6 cellular contexts compared by ENCODE assay signal in the genomic region with DNA sequence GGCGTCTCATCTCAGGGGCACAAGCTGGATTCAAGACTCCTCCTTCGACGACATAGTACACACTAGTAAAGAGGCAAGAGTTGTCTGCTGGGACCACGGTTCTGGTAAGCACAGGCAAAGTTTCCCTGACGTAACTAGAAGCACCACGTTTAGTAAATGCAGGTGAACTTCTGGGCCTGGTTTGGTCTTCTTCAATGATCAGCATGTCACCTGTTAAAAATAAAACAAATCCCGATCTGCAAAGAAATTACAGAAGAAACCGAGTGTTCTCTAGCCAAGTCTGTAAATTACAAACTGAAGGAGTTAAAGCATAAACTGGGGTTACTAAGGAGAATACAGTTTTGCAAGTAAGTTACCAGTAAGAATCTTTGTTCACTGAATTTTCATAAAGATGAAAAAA. TPM values are rescaled to one million over a fixed set of nuclear protein-coding genes. Genes with fewer than 3 reads are reported as not detected.
DNase-seq lines count a peak whose midpoint lies in the region; ATAC-seq and TF ChIP-seq lines count a peak whose summit lies in the region.

No MANE protein-coding gene starts in this region.

- H3K27me3 ChIP-seq in CD8-positive, alpha-beta memory T cell (ENCODE audit: insufficient read depth, low read length, poor library complexity, severe bottlenecking) = no peaks in the 10 kb centered on the region

- H3K36me3 Mint-ChIP-seq in CD8-positive, alpha-beta memory T cell = peaks cover 0 to 58% (median 6%) of the 10 kb centered on the region in 3 donors
- peaks cover 30% of the 10 kb centered on the region for H3K36me3 Mint-ChIP-seq in activated CD4-positive, alpha-beta memory T cell treated with anti-CD3 and anti-CD28 coated beads for 36 hours
- H3K36me3 Mint-ChIP-seq in mesothelial cell of epicardium = peaks cover 7% of the 10 kb centered on the region

- H3K36me3 ChIP-seq in CD8-positive, alpha-beta memory T cell (ENCODE audit: insufficient read depth, low read length) = peaks cover 16% of the 10 kb centered on the region

- H3K9me3 ChIP-seq in CD8-positive, alpha-beta memory T cell (ENCODE audit: low read length) = no peaks in the 10 kb centered on the region

- peaks cover 57 to 88% (median 80%) of the 10 kb centered on the region in 3 donors for H3K4me1 Mint-ChIP-seq in CD8-positive, alpha-beta memory T cell
- H3K4me1 Mint-ChIP-seq in activated CD4-positive, alpha-beta memory T cell treated with anti-CD3 and anti-CD28 coated beads for 36 hours (ENCODE audit: low read depth) = peaks cover 63% of the 10 kb centered on the region
- H3K4me1 Mint-ChIP-seq in mesothelial cell of epicardium = peaks cover 53% of the 10 kb centered on the region

- H3K4me3 Mint-ChIP-seq in CD8-positive, alpha-beta memory T cell = peak overlapping the region; percentile 34 to 100 (median 98)
- H3K4me3 Mint-ChIP-seq in activated CD4-positive, alpha-beta memory T cell treated with anti-CD3 and anti-CD28 coated beads for 36 hours = peak overlapping the region; percentile 91
- peak overlapping the region; percentile 97 for H3K4me3 Mint-ChIP-seq in mesothelial cell of epicardium

- peak overlapping the region; percentile 91 for H3K4me3 ChIP-seq in CD8-positive, alpha-beta memory T cell (ENCODE audit: low read length)

- no peak for ATAC-seq in HG02798 (IDR thresholded peaks at IDR 0.05; ENCODE audit: poor library complexity, unreplicated experiment)

- H3K9me3 Mint-ChIP-seq in CD8-positive, alpha-beta memory T cell = no peaks in the 10 kb centered on the region
- H3K9me3 Mint-ChIP-seq in activated CD4-positive, alpha-beta memory T cell treated with anti-CD3 and anti-CD28 coated beads for 36 hours = no peaks in the 10 kb centered on the region
- H3K9me3 Mint-ChIP-seq in mesothelial cell of epicardium = no peaks in the 10 kb centered on the region

- POLR2A ChIA-PET in CD8-positive, alpha-beta memory T cell (lab: Charles Lee) = interaction anchor here (0.7 kb wide), 1 partner anchor 220 kb away, joined by 3 read pairs; no protein-coding TSS in a partner anchor
- POLR2A ChIA-PET in activated CD4-positive, alpha-beta memory T cell treated with anti-CD3 and anti-CD28 coated beads for 36 hours (lab: Charles Lee) = interaction anchor here (0.6 kb wide), 2 partner anchors 9 to 505 kb away, joined by 3 to 5 read pairs; no protein-coding TSS in a partner anchor

- no peak for DNase-seq in CD8-positive, alpha-beta memory T cell
- DNase-seq in activated CD4-positive, alpha-beta memory T cell treated with anti-CD3 and anti-CD28 coated beads for 36 hours = no peak
- DNase-seq in mesothelial cell of epicardium (ENCODE audit: low spot score in 2 of 2, unreplicated experiment in 2 of 2) = no peak
- DNase-seq in GM19240 (ENCODE audit: insufficient read length, low spot score) = no peak
- no peak for DNase-seq in hepatic stellate cell (ENCODE audit: low spot score)

- CTCF ChIA-PET in CD8-positive, alpha-beta memory T cell (lab: Charles Lee) = interaction anchor here (0.9 to 2.6 kb wide), 10 partner anchors 8 to 449 kb away, joined by 3 to 21 read pairs (median 4); partner anchors contain the start of gene C1orf116
- CTCF ChIA-PET in activated CD4-positive, alpha-beta memory T cell treated with anti-CD3 and anti-CD28 coated beads for 36 hours (lab: Charles Lee) = interaction anchor here (0.8 to 3.1 kb wide), 20 partner anchors 10 to 454 kb away, joined by 3 to 24 read pairs (median 4); partner anchors contain the start of gene C1orf116

- no peak for TF ChIP-seq CTCF in mesothelial cell of epicardium (IDR thresholded peaks at IDR 0.05; ENCODE audit: unreplicated experiment)

- H3K27ac ChIP-seq in CD8-positive, alpha-beta memory T cell (ENCODE audit: low read depth, low read length) = peak overlapping the region; percentile 91

- H3K27me3 Mint-ChIP-seq in CD8-positive, alpha-beta memory T cell = peaks cover 0 to 1% of the 10 kb centered on the region in 2 donors
- no peaks in the 10 kb centered on the region for H3K27me3 Mint-ChIP-seq in activated CD4-positive, alpha-beta memory T cell treated with anti-CD3 and anti-CD28 coated beads for 36 hours
- H3K27me3 Mint-ChIP-seq in mesothelial cell of epicardium (ENCODE audit: low read depth) = no peaks in the 10 kb centered on the region

- peak overlapping the region; percentile 2 to 98 (median 86) for H3K27ac Mint-ChIP-seq in CD8-positive, alpha-beta memory T cell
- H3K27ac Mint-ChIP-seq in activated CD4-positive, alpha-beta memory T cell treated with anti-CD3 and anti-CD28 coated beads for 36 hours = peak overlapping the region; percentile 4
- peak overlapping the region; percentile 99 for H3K27ac Mint-ChIP-seq in mesothelial cell of epicardium

- H3K4me1 ChIP-seq in CD8-positive, alpha-beta memory T cell (ENCODE audit: insufficient read depth, low read length) = peaks cover 39% of the 10 kb centered on the region

- intact Hi-C loops in activated CD4-positive, alpha-beta memory T cell treated with anti-CD3 and anti-CD28 coated beads for 36 hours (cut with micrococcal nuclease) = no loop called here

RNA-seq across cellular contexts. Expression of gene YOD1, which starts 1.5 kb away (rescaled TPM):
- total RNA-seq in CD8-positive, alpha-beta memory T cell = 10 to 100 TPM; 10.3 to 10.6 TPM
- 0.98 TPM for polyA plus RNA-seq in CD8-positive, alpha-beta memory T cell
- total RNA-seq in activated CD4-positive, alpha-beta memory T cell treated with anti-CD3 and anti-CD28 coated beads for 36 hours = 1 to 10 TPM; 6.3 to 7.2 TPM
- total RNA-seq in mesothelial cell of epicardium = 9.6 to 10.3 TPM (median 10.1 TPM) in 3 replicates

RNA-seq across cellular contexts. Expression of gene PFKFB2, which starts 3.6 kb away (rescaled TPM):
- total RNA-seq in CD8-positive, alpha-beta memory T cell = 1 to 10 TPM; 3.0 to 3.9 TPM
- 0.29 TPM for polyA plus RNA-seq in CD8-positive, alpha-beta memory T cell
- 1 to 10 TPM; 2.1 to 2.5 TPM for total RNA-seq in activated CD4-positive, alpha-beta memory T cell treated with anti-CD3 and anti-CD28 coated beads for 36 hours
- 12.5 to 13.6 TPM (median 12.7 TPM) in 3 replicates for total RNA-seq in mesothelial cell of epicardium

RNA-seq across cellular contexts. Expression of gene C1orf116, which starts 17.0 kb away (rescaled TPM):
- total RNA-seq in CD8-positive, alpha-beta memory T cell = not detected
- polyA plus RNA-seq in CD8-positive, alpha-beta memory T cell = not detected
- total RNA-seq in activated CD4-positive, alpha-beta memory T cell treated with anti-CD3 and anti-CD28 coated beads for 36 hours = not detected
- total RNA-seq in mesothelial cell of epicardium = 0.44 to 0.67 TPM (median 0.57 TPM) in 3 replicates

RNA-seq across cellular contexts. Expression of gene C4BPB, which starts 39.1 kb away (rescaled TPM):
- under 1 TPM in 1 of 2 experiments, not detected in 1; 0.51 TPM for total RNA-seq in CD8-positive, alpha-beta memory T cell
- polyA plus RNA-seq in CD8-positive, alpha-beta memory T cell = not detected
- total RNA-seq in activated CD4-positive, alpha-beta memory T cell treated with anti-CD3 and anti-CD28 coated beads for 36 hours = under 1 TPM; 0.24 to 0.39 TPM
- 0.47 to 0.78 TPM in 2 of 3 replicates, not detected in the other for total RNA-seq in mesothelial cell of epicardium

RNA-seq across cellular contexts. Expression of gene C4BPA, which starts 54.5 kb away (rescaled TPM):
- total RNA-seq in CD8-positive, alpha-beta memory T cell = not detected
- not detected for polyA plus RNA-seq in CD8-positive, alpha-beta memory T cell
- total RNA-seq in activated CD4-positive, alpha-beta memory T cell treated with anti-CD3 and anti-CD28 coated beads for 36 hours = not detected
- 0.09 to 0.20 TPM (median 0.16 TPM) in 3 replicates for total RNA-seq in mesothelial cell of epicardium

Comparison
In these comparisons a context has a peak if more than half of its experiments do, and no peak if none do; other contexts are left out.
1. H3K27ac Mint-ChIP-seq: peak in every context shown above with its lines; median percentile 99 in mesothelial cell of epicardium; 86 in CD8-positive, alpha-beta memory T cell; 4 in activated CD4-positive, alpha-beta memory T cell treated with anti-CD3 and anti-CD28 coated beads for 36 hours.